In genomic region chr6:43269273-43270007, GRCh38 we compare ENCODE assay signal across 1 cellular context.
A peak's percentile ranks its signal among the peaks of the same experiment; 100 is the strongest.
TF ChIP-seq lines count a peak whose summit lies in the region.

No MANE protein-coding gene starts in this region.

TF ChIP-seq in HEK293, 187 proteins besides CTCF, POLR2A, EP300 and RAD21 (continued from another document):
- TF ChIP-seq GLIS1 (tag by site-specific recombination; IDR thresholded peaks at IDR 0.05) (peak; percentile 52; the same call in 1 of the 2 replicates), ZEB2 (tag by site-specific recombination; IDR thresholded peaks at IDR 0.05) (0 out of 2 replicates have a peak, but pooled peaks have one; percentile 24), ZNF335 (tag by site-specific recombination; conservative IDR thresholded peaks at IDR 0.05) (peak; percentile 87), ZNF157 (tag by site-specific recombination; IDR thresholded peaks at IDR 0.05) (no peak), PRDM10 (tag by site-specific recombination; IDR thresholded peaks at IDR 0.05) (0 out of 2 replicates have a peak, but pooled peaks have one; percentile 9), PBX3 (CRISPR knock-in tag; IDR thresholded peaks at IDR 0.05) (no peak), ZNF639 (tag by site-specific recombination; IDR thresholded peaks at IDR 0.05) (no peak), ZNF423 (tag by site-specific recombination; IDR thresholded peaks at IDR 0.05) (peak; percentile 79), ZNF580 (tag by site-specific recombination; IDR thresholded peaks at IDR 0.05) (no peak), ZNF629 (tag by site-specific recombination; IDR thresholded peaks at IDR 0.05) (no peak), ZBTB8A (tag by site-specific recombination; IDR thresholded peaks at IDR 0.05) (peak; percentile 37), GLIS2 (tag by site-specific recombination; IDR thresholded peaks at IDR 0.05) (peak; percentile 60; the same call in 1 of the 2 replicates), ZXDB (tag by site-specific recombination; IDR thresholded peaks at IDR 0.05) (peak; percentile 92), ZNF239 (tag by site-specific recombination; IDR thresholded peaks at IDR 0.05) (no peak), GLI2 (tag by site-specific recombination; IDR thresholded peaks at IDR 0.05; ENCODE audit: borderline replicate concordance, low read depth) (no peak), ZNF654 (tag by site-specific recombination; IDR thresholded peaks at IDR 0.05; ENCODE audit: low read depth) (no peak), ZNF48 (tag by site-specific recombination; IDR thresholded peaks at IDR 0.05) (no peak), ZBTB17 (tag by site-specific recombination; IDR thresholded peaks at IDR 0.05) (peak; percentile 13; the same call in 1 of the 2 replicates), ZNF707 (tag by site-specific recombination; IDR thresholded peaks at IDR 0.05) (no peak), KLF9 (tag by site-specific recombination; IDR thresholded peaks at IDR 0.05; ENCODE audit: low read depth) (peak; percentile 52; the same call in 1 of the 2 replicates), SP3 (tag by site-specific recombination; IDR thresholded peaks at IDR 0.05) (peak; percentile 21; the same call in 1 of the 2 replicates), ZBTB26 (tag by site-specific recombination; optimal IDR thresholded peaks at IDR 0.05) (peak; percentile 21), ZNF513 (tag by site-specific recombination; IDR thresholded peaks at IDR 0.05) (no peak), ZNF624 (tag by site-specific recombination; IDR thresholded peaks at IDR 0.05) (no peak), HIC1 (tag by site-specific recombination; IDR thresholded peaks at IDR 0.05) (0 out of 2 replicates have a peak, but pooled peaks have one; percentile 9), ZNF10 (tag by site-specific recombination; IDR thresholded peaks at IDR 0.05) (no peak), ZFHX2 (tag by site-specific recombination; conservative IDR thresholded peaks at IDR 0.05) (peak; percentile 66), ZSCAN23 (tag by site-specific recombination; IDR thresholded peaks at IDR 0.05) (no peak), INSM2 (tag by site-specific recombination; IDR thresholded peaks at IDR 0.05) (no peak), SP2 (tag by site-specific recombination; IDR thresholded peaks at IDR 0.05) (peak; percentile 69), ZNF561 (tag by site-specific recombination; IDR thresholded peaks at IDR 0.05; ENCODE audit: borderline replicate concordance) (no peak)
